ENCODE assay signal across 1 cellular context in the genomic region with DNA sequence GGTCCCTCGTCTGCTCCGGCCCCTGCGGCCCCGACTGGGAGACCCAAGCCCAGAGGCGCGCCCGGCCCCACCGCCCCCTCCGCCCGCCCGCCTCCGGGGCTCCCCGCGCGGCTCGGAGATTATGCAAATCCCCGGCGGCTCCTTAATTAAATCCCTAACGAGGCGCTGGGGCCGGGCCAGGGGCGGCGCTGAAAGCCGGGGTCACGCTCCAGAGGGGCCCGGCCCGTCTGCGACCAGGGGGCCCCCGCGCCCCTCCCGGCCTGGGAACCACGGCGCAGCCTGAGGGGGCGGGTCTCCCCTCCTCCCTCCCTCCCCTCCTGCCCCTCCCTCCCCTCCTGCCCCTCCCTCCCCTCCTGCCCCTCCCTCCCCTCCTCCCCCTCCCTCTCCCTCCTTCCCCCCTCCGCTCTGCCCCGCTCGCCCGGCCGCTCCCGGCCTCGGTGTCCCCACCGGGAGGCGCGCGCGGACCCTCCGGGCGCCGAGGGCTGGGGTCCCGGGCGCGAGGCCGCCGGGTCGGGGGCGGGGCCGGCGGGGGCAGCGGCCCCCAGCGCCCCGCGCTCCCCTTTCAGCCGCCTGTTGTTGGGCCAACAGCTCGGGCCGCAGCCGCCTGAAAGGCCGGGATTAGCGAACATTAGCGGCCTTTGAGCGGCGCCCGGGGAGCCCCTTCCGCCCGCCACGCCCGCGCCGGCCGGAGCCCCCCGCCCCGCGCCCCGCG.
TF ChIP-seq lines count a peak whose summit lies in the region.

No MANE protein-coding gene starts in this region.

TF ChIP-seq in HepG2, 621 proteins besides CTCF, POLR2A, EP300 and RAD21 (continued from another document):
- TF ChIP-seq ZNF18 (CRISPR knock-in tag; IDR thresholded peaks at IDR 0.05; ENCODE audit: insufficient replicate concordance), result peak; percentile 5
- TF ChIP-seq MXD1 (CRISPR knock-in tag; IDR thresholded peaks at IDR 0.05), result no peak
- TF ChIP-seq RARG (CRISPR knock-in tag; IDR thresholded peaks at IDR 0.05; ENCODE audit: low read depth), result no peak
- no peak for TF ChIP-seq RXRA (CRISPR knock-in tag; IDR thresholded peaks at IDR 0.05)
- no peak for TF ChIP-seq SSRP1 (CRISPR knock-in tag; IDR thresholded peaks at IDR 0.05)
- TF ChIP-seq NFIC (IDR thresholded peaks at IDR 0.05; ENCODE audit: low read length), result no peak
- TF ChIP-seq ZNF207 (IDR thresholded peaks at IDR 0.05; ENCODE audit: borderline replicate concordance), result no peak
- TF ChIP-seq ZNF17 (CRISPR knock-in tag; IDR thresholded peaks at IDR 0.05), result no peak
- TF ChIP-seq, protein P1, sequence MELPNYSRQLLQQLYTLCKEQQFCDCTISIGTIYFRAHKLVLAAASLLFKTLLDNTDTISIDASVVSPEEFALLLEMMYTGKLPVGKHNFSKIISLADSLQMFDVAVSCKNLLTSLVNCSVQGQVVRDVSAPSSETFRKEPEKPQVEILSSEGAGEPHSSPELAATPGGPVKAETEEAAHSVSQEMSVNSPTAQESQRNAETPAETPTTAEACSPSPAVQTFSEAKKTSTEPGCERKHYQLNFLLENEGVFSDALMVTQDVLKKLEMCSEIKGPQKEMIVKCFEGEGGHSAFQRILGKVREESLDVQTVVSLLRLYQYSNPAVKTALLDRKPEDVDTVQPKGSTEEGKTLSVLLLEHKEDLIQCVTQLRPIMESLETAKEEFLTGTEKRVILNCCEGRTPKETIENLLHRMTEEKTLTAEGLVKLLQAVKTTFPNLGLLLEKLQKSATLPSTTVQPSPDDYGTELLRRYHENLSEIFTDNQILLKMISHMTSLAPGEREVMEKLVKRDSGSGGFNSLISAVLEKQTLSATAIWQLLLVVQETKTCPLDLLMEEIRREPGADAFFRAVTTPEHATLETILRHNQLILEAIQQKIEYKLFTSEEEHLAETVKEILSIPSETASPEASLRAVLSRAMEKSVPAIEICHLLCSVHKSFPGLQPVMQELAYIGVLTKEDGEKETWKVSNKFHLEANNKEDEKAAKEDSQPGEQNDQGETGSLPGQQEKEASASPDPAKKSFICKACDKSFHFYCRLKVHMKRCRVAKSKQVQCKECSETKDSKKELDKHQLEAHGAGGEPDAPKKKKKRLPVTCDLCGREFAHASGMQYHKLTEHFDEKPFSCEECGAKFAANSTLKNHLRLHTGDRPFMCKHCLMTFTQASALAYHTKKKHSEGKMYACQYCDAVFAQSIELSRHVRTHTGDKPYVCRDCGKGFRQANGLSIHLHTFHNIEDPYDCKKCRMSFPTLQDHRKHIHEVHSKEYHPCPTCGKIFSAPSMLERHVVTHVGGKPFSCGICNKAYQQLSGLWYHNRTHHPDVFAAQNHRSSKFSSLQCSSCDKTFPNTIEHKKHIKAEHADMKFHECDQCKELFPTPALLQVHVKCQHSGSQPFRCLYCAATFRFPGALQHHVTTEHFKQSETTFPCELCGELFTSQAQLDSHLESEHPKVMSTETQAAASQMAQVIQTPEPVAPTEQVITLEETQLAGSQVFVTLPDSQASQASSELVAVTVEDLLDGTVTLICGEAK (IDR thresholded peaks at IDR 0.05), result no peak
- TF ChIP-seq, protein P1 (CRISPR knock-in tag; IDR thresholded peaks at IDR 0.05), result no peak
- no peak for TF ChIP-seq ZNF775 (CRISPR knock-in tag; IDR thresholded peaks at IDR 0.05; ENCODE audit: borderline replicate concordance)
- TF ChIP-seq ATF7-NPFF (CRISPR knock-in tag; IDR thresholded peaks at IDR 0.05; ENCODE audit: low read depth), result no peak
- no peak for TF ChIP-seq ZBTB25 (CRISPR knock-in tag; IDR thresholded peaks at IDR 0.05)
- no peak for TF ChIP-seq ZNF678 (CRISPR knock-in tag; IDR thresholded peaks at IDR 0.05)
- TF ChIP-seq ZNF616 (CRISPR knock-in tag; IDR thresholded peaks at IDR 0.05; ENCODE audit: low read depth), result no peak
- no peak for TF ChIP-seq PHF8 (CRISPR knock-in tag; IDR thresholded peaks at IDR 0.05)
- TF ChIP-seq, protein P2, sequence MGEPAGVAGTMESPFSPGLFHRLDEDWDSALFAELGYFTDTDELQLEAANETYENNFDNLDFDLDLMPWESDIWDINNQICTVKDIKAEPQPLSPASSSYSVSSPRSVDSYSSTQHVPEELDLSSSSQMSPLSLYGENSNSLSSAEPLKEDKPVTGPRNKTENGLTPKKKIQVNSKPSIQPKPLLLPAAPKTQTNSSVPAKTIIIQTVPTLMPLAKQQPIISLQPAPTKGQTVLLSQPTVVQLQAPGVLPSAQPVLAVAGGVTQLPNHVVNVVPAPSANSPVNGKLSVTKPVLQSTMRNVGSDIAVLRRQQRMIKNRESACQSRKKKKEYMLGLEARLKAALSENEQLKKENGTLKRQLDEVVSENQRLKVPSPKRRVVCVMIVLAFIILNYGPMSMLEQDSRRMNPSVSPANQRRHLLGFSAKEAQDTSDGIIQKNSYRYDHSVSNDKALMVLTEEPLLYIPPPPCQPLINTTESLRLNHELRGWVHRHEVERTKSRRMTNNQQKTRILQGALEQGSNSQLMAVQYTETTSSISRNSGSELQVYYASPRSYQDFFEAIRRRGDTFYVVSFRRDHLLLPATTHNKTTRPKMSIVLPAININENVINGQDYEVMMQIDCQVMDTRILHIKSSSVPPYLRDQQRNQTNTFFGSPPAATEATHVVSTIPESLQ (CRISPR knock-in tag; conservative IDR thresholded peaks at IDR 0.05), result no peak
- TF ChIP-seq HNF4G (IDR thresholded peaks at IDR 0.05; ENCODE audit: borderline replicate concordance, low read depth, low read length), result peak; percentile 43; the same call in 1 of the 2 replicates
- TF ChIP-seq HNF4G (CRISPR knock-in tag; IDR thresholded peaks at IDR 0.05; ENCODE audit: borderline replicate concordance, low read depth), result no peak
- TF ChIP-seq HOXD1 (CRISPR knock-in tag; IDR thresholded peaks at IDR 0.05), result no peak
- TF ChIP-seq, protein P3, sequence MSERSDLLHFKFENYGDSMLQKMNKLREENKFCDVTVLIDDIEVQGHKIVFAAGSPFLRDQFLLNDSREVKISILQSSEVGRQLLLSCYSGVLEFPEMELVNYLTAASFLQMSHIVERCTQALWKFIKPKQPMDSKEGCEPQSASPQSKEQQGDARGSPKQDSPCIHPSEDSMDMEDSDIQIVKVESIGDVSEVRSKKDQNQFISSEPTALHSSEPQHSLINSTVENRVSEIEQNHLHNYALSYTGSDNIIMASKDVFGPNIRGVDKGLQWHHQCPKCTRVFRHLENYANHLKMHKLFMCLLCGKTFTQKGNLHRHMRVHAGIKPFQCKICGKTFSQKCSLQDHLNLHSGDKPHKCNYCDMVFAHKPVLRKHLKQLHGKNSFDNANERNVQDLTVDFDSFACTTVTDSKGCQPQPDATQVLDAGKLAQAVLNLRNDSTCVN (CRISPR knock-in tag; IDR thresholded peaks at IDR 0.05; ENCODE audit: borderline replicate concordance), result no peak
- no peak for TF ChIP-seq TP53 (CRISPR knock-in tag; conservative IDR thresholded peaks at IDR 0.05)
- no peak for TF ChIP-seq RFX3 (CRISPR knock-in tag; IDR thresholded peaks at IDR 0.05)
- no peak for TF ChIP-seq FIP1L1 (IDR thresholded peaks at IDR 0.05; ENCODE audit: borderline replicate concordance, insufficient read depth, low read depth, low read length)
- no peak for TF ChIP-seq ZNF720 (CRISPR knock-in tag; IDR thresholded peaks at IDR 0.05)
TF ChIP-seq in HepG2: peak in this region for 22.
